38 cellular contexts compared by ENCODE assay signal in genomic region chr3:141814375-141814774, GRCh38. TPM values are rescaled to one million over a fixed set of nuclear protein-coding genes. Genes with fewer than 3 reads are reported as not detected.
DNase-seq lines count a peak whose midpoint lies in the region; ATAC-seq, FAIRE-seq and TF ChIP-seq lines count a peak whose summit lies in the region.
"Had no signal": no experiment of that assay in that cellular context is flagged by ENCODE, and none has a peak within 500 bp of the region (broad histone marks: within the 10 kb centered on the region; RNA-seq: fewer than 3 reads in every experiment).

No MANE protein-coding gene starts in this region.

- no peak overlapping the region for H2AFZ ChIP-seq in K562 (ENCODE audit: low read depth, low read length)

- no peaks in the 10 kb centered on the region for H3K4me1 Mint-ChIP-seq in activated T-cell treated with anti-CD3 and anti-CD28 coated beads, Interleukin-2, amount 50 U/mL, for 4 hours (ENCODE audit: low read depth)
- H3K4me1 Mint-ChIP-seq: B cell; CD4-positive, CD25-positive, alpha-beta regulatory T cell; CD8-positive, alpha-beta memory T cell had no signal

- peaks cover 11% of the 10 kb centered on the region for H3K27me3 Mint-ChIP-seq in activated T-cell treated with anti-CD3 and anti-CD28 coated beads, Interleukin-2, amount 50 U/mL, for 4 hours (ENCODE audit: low read depth)

- no peaks in the 10 kb centered on the region for H3K79me2 ChIP-seq in K562 (ENCODE audit: control insufficient read depth, insufficient read depth, low read length)

- in situ Hi-C loops in K562 (cut with MboI): no loop called here

- H3K9me3 ChIP-seq in HEK293 (ENCODE audit: control insufficient read depth, insufficient read depth, low read depth, low read length) (no peaks in the 10 kb centered on the region), K562 (replicated peaks; ENCODE audit: control insufficient read depth, insufficient read depth, low read depth, low read length) (no peaks in the 10 kb centered on the region)
- H3K9me3 ChIP-seq: BE2C, Caco-2 had no signal

- intact Hi-C loops in K562 (cut with micrococcal nuclease): no loop called here

- H4K20me1 ChIP-seq in K562 (replicated peaks; ENCODE audit: control insufficient read depth, insufficient read depth, low read length): no peaks in the 10 kb centered on the region
- H4K20me1 ChIP-seq: BLaER1; BLaER1 treated with 17β-estradiol and CSF1 and Interleukin-3, amounts not matched to agents 10 nM and 100 nM had no signal

- no peak overlapping the region for H3K4me3 Mint-ChIP-seq in activated T-cell treated with anti-CD3 and anti-CD28 coated beads, Interleukin-2, amount 50 U/mL, for 4 hours
- H3K4me3 Mint-ChIP-seq: B cell; CD14-positive monocyte; CD4-positive, alpha-beta memory T cell; CD4-positive, alpha-beta T cell; CD4-positive, CD25-positive, alpha-beta regulatory T cell; CD8-positive, alpha-beta memory T cell; CD8-positive, alpha-beta T cell had no signal

- no peak for TF ChIP-seq EP300 in K562 (IDR thresholded peaks at IDR 0.05; ENCODE audit: low read length)

- ATAC-seq in K562: no peak
- no peak for ATAC-seq in activated T-cell treated with anti-CD3 and anti-CD28 coated beads, Interleukin-2, amount 50 U/mL, for 4 hours
- ATAC-seq: A549; CD8-positive, alpha-beta T cell had no signal

- no peak for FAIRE-seq in K562 (lab: Jason Lieb, UNC)
- FAIRE-seq: A204.1, A549, D721Med had no signal

- no peaks in the 10 kb centered on the region for H3K4me1 ChIP-seq in HEK293 (ENCODE audit: control insufficient read depth, insufficient read depth, low read length)
- no peaks in the 10 kb centered on the region for H3K4me1 ChIP-seq in K562 (replicated peaks in 1 of 2; ENCODE audit: control insufficient read depth in 2 of 2, insufficient read depth in 2 of 2, low read length in 2 of 2)
- H3K4me1 ChIP-seq: A549, BE2C, Caco-2 had no signal

- H3K4me2 ChIP-seq in K562 (ENCODE audit: insufficient read depth, low read length): no peak overlapping the region
- H3K4me2 ChIP-seq: A549; BLaER1; BLaER1 treated with 17β-estradiol and CSF1 and Interleukin-3, amounts not matched to agents 10 nM and 100 nM had no signal

- no peak overlapping the region for H3K9ac ChIP-seq in K562 (ENCODE audit: insufficient read depth in 1 of 2, low read depth in 2 of 2, low read length in 2 of 2)
- H3K9ac ChIP-seq: BLaER1; BLaER1 treated with 17β-estradiol and CSF1 and Interleukin-3, amounts not matched to agents 10 nM and 100 nM had no signal

- CTCF ChIA-PET in HEK293 (lab: Yijun Ruan, JAX) (no interaction called here), K562 (lab: Yijun Ruan, JAX; ENCODE audit: low intra/inter-chr PET ratio) (no interaction called here)

- no peak for TF ChIP-seq POLR2A in K562 (conservative IDR thresholded peaks at IDR 0.05)

- no peak for DNase-seq in K562 (ENCODE audit: extremely low read depth in 1 of 4, low spot score in 3 of 4)
- DNase-seq in retina: no peak
- DNase-seq in activated T-cell treated with anti-CD3 and anti-CD28 coated beads, Interleukin-2, amount 50 U/mL, for 4 hours: no peak
- DNase-seq: 8988T; ACHN; AML-193; BE2C; C1 segment of cervical spinal cord; Caco-2; Calu3; CD4-positive, alpha-beta memory T cell; CD4-positive, alpha-beta T cell; CD4-positive, CD25-positive, alpha-beta regulatory T cell; CD8-positive, alpha-beta memory T cell; CD8-positive, alpha-beta T cell; COR-L47; DMS 273 treated with DMSO at 0.1 percent for 48 hours; DMS153; DMS53; DMS79; DMS79 treated with DMSO at 0.1 percent for 48 hours; DND-41; EL had no signal

- no peaks in the 10 kb centered on the region for H3K36me3 Mint-ChIP-seq in activated T-cell treated with anti-CD3 and anti-CD28 coated beads, Interleukin-2, amount 50 U/mL, for 4 hours (ENCODE audit: insufficient read depth)
- H3K36me3 Mint-ChIP-seq: CD4-positive, alpha-beta memory T cell; CD4-positive, CD25-positive, alpha-beta regulatory T cell; CD8-positive, alpha-beta T cell had no signal

- no peaks in the 10 kb centered on the region for H3K9me1 ChIP-seq in K562 (ENCODE audit: control insufficient read depth, insufficient read depth, low read length)

- POLR2A ChIA-PET in HEK293 (lab: Yijun Ruan, JAX): no interaction called here
- POLR2A ChIA-PET in K562 (lab: Yijun Ruan, JAX): interaction anchor here (0.6 to 0.9 kb wide), 3 partner anchors 9 to 16 kb away, joined by 3 read pairs; no protein-coding TSS in a partner anchor

- WGBS in K562 (ENCODE audit: insufficient coverage, low coverage, missing lambda C conversion rate): 51% methylated on average over 2 of the region's 2 CpGs

- no peaks in the 10 kb centered on the region for H3K27me3 ChIP-seq in K562 (ENCODE audit: control insufficient read depth in 2 of 2, insufficient read depth in 2 of 2, low read length in 2 of 2)
- H3K27me3 ChIP-seq: BE2C; BLaER1; BLaER1 treated with 17β-estradiol and CSF1 and Interleukin-3, amounts not matched to agents 10 nM and 100 nM had no signal

- BruUV-seq in K562 (replicated peaks; lab: Mats Ljungman, UMichigan): no TSS peak

- H3K4me3 ChIP-seq in HEK293 (ENCODE audit: low read depth, low read length): no peak overlapping the region
- H3K4me3 ChIP-seq in K562: no peak overlapping the region
- H3K4me3 ChIP-seq: A549; BLaER1; BLaER1 treated with 17β-estradiol and CSF1 and Interleukin-3, amounts not matched to agents 10 nM and 100 nM had no signal

- TF ChIP-seq RAD21 in K562 (CRISPR knock-in tag; conservative IDR thresholded peaks at IDR 0.05 in 1 of 2, IDR thresholded peaks at IDR 0.05 in 1 of 2): no peak

- H3K27ac ChIP-seq in HEK293 (ENCODE audit: extremely low read depth, low read depth, low read length) (no peak overlapping the region), K562 (ENCODE audit: extremely low read depth, low read depth, low read length) (no peak overlapping the region)
- H3K27ac ChIP-seq: 22Rv1; A549; BLaER1; BLaER1 treated with 17β-estradiol and CSF1 and Interleukin-3, amounts not matched to agents 10 nM and 100 nM; C4-2B had no signal

- peaks cover 12% of the 10 kb centered on the region for H3K9me3 Mint-ChIP-seq in activated T-cell treated with anti-CD3 and anti-CD28 coated beads, Interleukin-2, amount 50 U/mL, for 4 hours

- no peaks in the 10 kb centered on the region for H3K36me3 ChIP-seq in HEK293 (ENCODE audit: control insufficient read depth in 2 of 2, insufficient read depth in 1 of 2, low read length in 2 of 2)
- no peaks in the 10 kb centered on the region for H3K36me3 ChIP-seq in K562 (ENCODE audit: control insufficient read depth, insufficient read depth, low read length)
- H3K36me3 ChIP-seq: BE2C; BLaER1; BLaER1 treated with 17β-estradiol and CSF1 and Interleukin-3, amounts not matched to agents 10 nM and 100 nM had no signal

- no peak for TF ChIP-seq CTCF in HEK293 (tag by site-specific recombination; IDR thresholded peaks at IDR 0.05)
- no peak for TF ChIP-seq CTCF in K562 (IDR thresholded peaks at IDR 0.05 in 2 of 3, conservative IDR thresholded peaks at IDR 0.05 in 1 of 3; ENCODE audit: insufficient read depth in 2 of 3, low read depth in 1 of 3, low read length in 3 of 3)

TF ChIP-seq in HEK293, 187 proteins besides CTCF, POLR2A, EP300 and RAD21 (continues in another document):
- TF ChIP-seq ZNF639 (tag by site-specific recombination; IDR thresholded peaks at IDR 0.05) (no peak), ZBTB48 (tag by site-specific recombination; IDR thresholded peaks at IDR 0.05) (no peak)

TF ChIP-seq in K562, 482 proteins besides CTCF, POLR2A, EP300 and RAD21:
- TF ChIP-seq ZNF146 (CRISPR knock-in tag; IDR thresholded peaks at IDR 0.05; ENCODE audit: unreplicated experiment): peak; percentile 52
- no peak for TF ChIP-seq ZNF583 (CRISPR knock-in tag; IDR thresholded peaks at IDR 0.05)

RNA-seq across cellular contexts. Expression of gene GRK7, which starts 51.2 kb away (rescaled TPM):
- not detected in 2 replicates for total RNA-seq in K562 (2011; cell fraction: chromatin; rRNA removed; ENCODE audit: low replicate concordance)
- total RNA-seq in K562 (2011; cell fraction: nucleolus; rRNA removed): 0.17 TPM in 1 of 2 replicates, not detected in the other
- total RNA-seq in K562 (2011; cell fraction: nucleoplasm; rRNA removed): not detected in 2 replicates
- total RNA-seq in K562 (2014; rRNA removed) (not detected in 2 replicates), K562 (2014; rRNA removed; fragmentation: Illumina TruSeq; extraction: Trizol) (0.04 TPM in 1 of 2 replicates, not detected in the other), K562 (2015; rRNA removed; fragmentation: Illumina TruSeq; extraction: Trizol) (0.08 TPM in 1 of 2 replicates, not detected in the other), K562 (2021) (0.04 TPM in 1 of 2 replicates, not detected in the other)
- polyA plus RNA-seq in K562 (2011; rRNA removed) (not detected in 2 replicates), K562 (2014; fragmentation: Illumina TruSeq; extraction: Trizol) (0.07 TPM in 1 of 2 replicates, not detected in the other), K562 (2014; fragmentation: Nextera tagmentation; extraction: Ambion mirVana) (under 1 TPM; 0.01 TPM), K562 (2014; rRNA removed) (0.04 and 0.08 TPM in 2 replicates)
- polyA plus RNA-seq in K562 (2011; cell fraction: cytosol; rRNA removed): not detected in 2 replicates
- 0.07 TPM in 1 of 2 replicates, not detected in the other for polyA plus RNA-seq in K562 (2011; cell fraction: nucleus; rRNA removed)
- 0.04 TPM in 1 of 2 replicates, not detected in the other for polyA plus RNA-seq in K562 (2012)
- 0.06 TPM in 1 of 2 replicates, not detected in the other for polyA minus RNA-seq in K562 (2011; rRNA and poly(A)+ RNA removed)
- polyA minus RNA-seq in K562 (2011; cell fraction: cytosol; rRNA and poly(A)+ RNA removed): not detected in 2 replicates
- not detected in 2 replicates for polyA minus RNA-seq in K562 (2011; cell fraction: nucleus; rRNA and poly(A)+ RNA removed)
- not detected for total RNA-seq in activated T-cell treated with anti-CD3 and anti-CD28 coated beads, Interleukin-2, amount 50 U/mL, for 4 hours
- total RNA-seq: A172; A673; B cell; Caco-2; Calu3; CD4-positive, CD25-positive, alpha-beta regulatory T cell; CD8-positive, alpha-beta memory T cell; Daoy had no signal
- polyA plus RNA-seq: AG04450; BJ; CD4-positive, alpha-beta memory T cell; CD8-positive, alpha-beta memory T cell had no signal

Comparison
In these comparisons a context has a peak if more than half of its experiments do, and no peak if none do; other contexts are left out.
1. Of the 44 proteins assayed by ChIP-seq in both K562 and HEK293: peak only in K562: none; only in HEK293: none; in both: ZNF146; in neither: 43.